In the genomic region with DNA sequence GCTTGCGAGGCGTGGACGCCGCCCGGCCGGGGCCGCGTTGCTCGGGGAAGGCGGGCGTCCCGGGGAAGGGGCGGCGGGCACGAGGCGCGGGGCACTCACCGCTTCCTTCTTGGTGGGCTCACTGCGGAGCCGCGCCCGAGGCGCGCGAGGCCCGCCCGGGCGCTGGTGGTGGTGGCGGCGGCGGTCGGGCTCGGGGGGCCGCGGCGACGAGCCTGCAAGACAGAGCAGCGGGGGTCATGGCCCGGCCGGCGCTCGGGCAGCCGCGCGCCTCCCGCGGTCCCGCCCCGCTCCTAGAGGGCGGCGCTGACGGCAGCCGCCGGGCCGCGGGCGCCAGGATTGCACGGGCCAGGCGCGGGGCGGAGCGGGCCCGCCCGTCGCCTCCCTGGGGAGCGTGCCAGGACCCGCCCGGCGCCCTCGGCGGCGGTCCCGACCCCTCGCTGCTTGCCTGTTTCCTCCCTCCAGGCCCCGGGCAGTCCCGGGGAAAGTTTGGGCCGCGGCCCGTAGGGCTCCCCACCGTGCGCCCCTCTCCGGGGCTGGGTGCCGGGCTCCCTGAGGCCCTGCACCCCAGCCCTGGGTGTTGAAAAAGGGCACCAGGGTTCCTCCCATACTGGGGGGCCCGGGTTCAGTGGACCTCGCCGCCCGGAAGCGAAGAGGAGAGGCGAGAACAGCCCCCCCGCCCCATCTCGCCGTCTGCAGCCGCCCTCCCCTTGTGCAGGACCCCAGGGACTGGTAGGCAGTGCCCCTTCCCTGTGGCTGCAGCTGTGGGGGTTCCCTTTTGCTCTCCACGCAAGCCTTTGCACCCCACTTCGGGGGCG, we compare ENCODE assay signal across 8 cellular contexts.
A peak's percentile ranks its signal among the peaks of the same experiment; 100 is the strongest.
DNase-seq lines count a peak whose midpoint lies in the region; ATAC-seq and TF ChIP-seq lines count a peak whose summit lies in the region.

C16orf74 (minus strand) TSS at position 270 of the 815 bp plus-strand sequence. CDS start 15,879 bp downstream, outside the sequence.

- peak; percentile 63 for ATAC-seq in HG02759 (IDR thresholded peaks at IDR 0.05; ENCODE audit: unreplicated experiment)
- ATAC-seq in RWPE2 (ENCODE audit: low read depth): peak; percentile 48

- H3K27ac ChIP-seq in RWPE2 (ENCODE audit: poor library complexity, severe bottlenecking): peak within 1 kb of the TSS; percentile 99
- no peak within 1 kb of the TSS for H3K27ac ChIP-seq in muscle layer of colon (ENCODE audit: low read depth, low read length)

- H3K4me1 ChIP-seq in RWPE2 (ENCODE audit: insufficient read depth, poor library complexity, severe bottlenecking) (peaks cover 57% of the 10 kb centered on the region), muscle layer of colon (ENCODE audit: insufficient read depth, low read length) (peaks cover 15% of the 10 kb centered on the region)

- TF ChIP-seq CTCF in RWPE2 (IDR thresholded peaks at IDR 0.05; ENCODE audit: poor library complexity, severe bottlenecking) (no peak), epithelial cell of esophagus (IDR thresholded peaks at IDR 0.05; ENCODE audit: insufficient read depth, low read depth, low read length, missing control alignments) (no peak)

- peak within 1 kb of the TSS; percentile 99 for H3K4me3 ChIP-seq in RWPE2 (ENCODE audit: severe bottlenecking)
- H3K4me3 ChIP-seq in epithelial cell of esophagus (ENCODE audit: low read length): peak within 1 kb of the TSS; percentile 64
- peak within 1 kb of the TSS; percentile 51 to 81 for H3K4me3 ChIP-seq in muscle layer of colon (ENCODE audit: low read depth in 1 of 2, low read length in 2 of 2)

- H3K27me3 ChIP-seq in RWPE2 (ENCODE audit: insufficient read depth, poor library complexity, severe bottlenecking): no peaks in the 10 kb centered on the region
- no peaks in the 10 kb centered on the region for H3K27me3 ChIP-seq in muscle layer of colon (ENCODE audit: control insufficient read depth in 1 of 2, insufficient read depth in 2 of 2, low read length in 2 of 2)

- H3K9me3 ChIP-seq in RWPE2 (ENCODE audit: severe bottlenecking): no peaks in the 10 kb centered on the region
- H3K9me3 ChIP-seq in muscle layer of colon (ENCODE audit: low read length): no peaks in the 10 kb centered on the region

- DNase-seq in SIG-M5 treated with dmso at 0.1 percent for 504 hours (lab: John Stamatoyannopoulos, UW; ENCODE audit: unreplicated experiment) (peak; percentile 36), SIG-M5 (lab: John Stamatoyannopoulos, UW) (no peak), RWPE2 (ENCODE audit: low spot score) (no peak), epithelial cell of esophagus (ENCODE audit: low read depth) (peak; percentile 82), NCI-H2029 (lab: John Stamatoyannopoulos, UW) (no peak), C1 segment of cervical spinal cord (lab: John Stamatoyannopoulos, UW) (no peak)

- no peak within 1 kb of the TSS for H3K9ac ChIP-seq in muscle layer of colon (ENCODE audit: low read length)

- H3K36me3 ChIP-seq in RWPE2 (ENCODE audit: low read depth) (peaks cover 41% of the 10 kb centered on the region), muscle layer of colon (ENCODE audit: insufficient read depth, low read length) (no peaks in the 10 kb centered on the region)

Comparison
In these comparisons a context has a peak if more than half of its experiments do, and no peak if none do; other contexts are left out.
1. DNase-seq: peak in SIG-M5 treated with dmso at 0.1 percent for 504 hours (single experiment) and epithelial cell of esophagus (single experiment); none in SIG-M5 (single experiment), RWPE2 (single experiment), NCI-H2029 (single experiment) and C1 segment of cervical spinal cord (0 of 14).
2. Peak in every context shown above with its lines, with median percentiles within 50 percentile points of each other: H3K4me3 ChIP-seq.